In the genomic region with DNA sequence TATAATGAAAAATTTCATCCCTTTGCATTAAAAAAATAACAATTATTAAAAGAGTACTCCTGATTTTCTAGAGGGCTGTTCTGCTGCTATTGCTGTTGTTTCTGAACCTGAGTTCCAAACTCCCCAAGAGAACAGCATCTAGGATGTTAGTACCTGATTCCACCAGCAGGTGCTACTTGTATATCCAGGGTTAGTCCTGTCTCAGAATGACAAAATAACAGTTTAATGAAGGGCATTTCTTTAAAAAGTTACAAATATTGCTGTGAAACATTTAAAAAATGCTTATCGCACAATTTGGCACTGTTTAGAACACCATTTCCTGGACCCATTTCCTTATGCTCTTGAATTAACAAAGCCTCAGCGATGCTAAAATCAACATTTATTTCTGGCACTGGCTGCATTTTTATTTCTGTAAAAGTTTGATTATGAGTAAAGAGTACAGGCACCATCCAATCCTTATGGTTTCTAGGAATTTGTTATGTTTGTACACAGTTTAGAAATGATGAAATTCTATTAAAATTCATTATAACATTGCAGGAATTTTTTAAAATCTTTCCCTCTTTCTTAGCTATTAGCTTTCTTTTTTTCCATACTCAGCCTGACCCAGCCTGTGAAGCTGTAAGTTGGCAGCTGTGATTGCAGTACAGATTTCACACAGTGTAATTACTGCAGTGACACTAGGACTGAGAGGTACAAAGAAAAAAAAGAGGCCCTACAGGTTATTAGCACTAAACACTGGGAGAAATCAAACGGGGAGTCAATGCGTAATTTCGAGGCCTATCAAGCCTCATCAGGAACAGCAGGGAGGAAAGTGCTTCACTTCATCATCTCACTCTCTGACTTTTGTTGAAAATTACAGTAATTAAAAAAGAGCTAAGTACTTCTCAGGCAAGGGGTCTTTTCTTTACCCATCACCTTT, we compare ENCODE assay signal across 10 cellular contexts.
DNase-seq lines count a peak whose midpoint lies in the region; ATAC-seq and TF ChIP-seq lines count a peak whose summit lies in the region.
"Had no signal": no experiment of that assay in that cellular context is flagged by ENCODE, and none has a peak within 500 bp of the region (broad histone marks: within the 10 kb centered on the region; RNA-seq: fewer than 3 reads in every experiment).

No MANE protein-coding gene starts in this region.

- no peaks in the 10 kb centered on the region for H3K9me3 Mint-ChIP-seq in stimulated activated naive B cell treated with anti-CD40 and anti-IgM and Interleukin-4, amounts not matched to agents 10 μg/mL and 1 μg/mL and 100 μg/mL, for 72 hours
- H3K9me3 Mint-ChIP-seq: T-helper 2 cell treated with Interferon-gamma antibody and Interleukin-4, amounts not matched to agents 5 μg/mL and 100 μg/mL, for 36 hours had no signal

- ATAC-seq in GM18502 (IDR thresholded peaks at IDR 0.05; ENCODE audit: poor library complexity, unreplicated experiment): peak; percentile 55
- 0 out of 3 replicates have a peak, but pooled peaks have one; percentile 46 for ATAC-seq in SK-N-SH treated with all-trans-retinoic acid at 6 μM for 48 hours
- no peak for ATAC-seq in lower lobe of right lung
- ATAC-seq in mucosa of descending colon: no peak
- ATAC-seq in stimulated activated naive B cell treated with anti-CD40 and anti-IgM and Interleukin-4, amounts not matched to agents 10 μg/mL and 1 μg/mL and 100 μg/mL, for 72 hours (replicated peaks): no peak

- no peaks in the 10 kb centered on the region for H3K4me1 Mint-ChIP-seq in stimulated activated naive B cell treated with anti-CD40 and anti-IgM and Interleukin-4, amounts not matched to agents 10 μg/mL and 1 μg/mL and 100 μg/mL, for 72 hours

- H3K27ac Mint-ChIP-seq in stimulated activated naive B cell treated with anti-CD40 and anti-IgM and Interleukin-4, amounts not matched to agents 10 μg/mL and 1 μg/mL and 100 μg/mL, for 72 hours: no peak overlapping the region
- H3K27ac Mint-ChIP-seq: T-helper 2 cell treated with Interferon-gamma antibody and Interleukin-4, amounts not matched to agents 5 μg/mL and 100 μg/mL, for 36 hours had no signal

- H3K27me3 ChIP-seq in lower lobe of right lung (ENCODE audit: low read depth): no peaks in the 10 kb centered on the region

- H3K4me3 Mint-ChIP-seq in stimulated activated naive B cell treated with anti-CD40 and anti-IgM and Interleukin-4, amounts not matched to agents 10 μg/mL and 1 μg/mL and 100 μg/mL, for 72 hours: no peak overlapping the region
- H3K4me3 Mint-ChIP-seq: T-helper 2 cell treated with Interferon-gamma antibody and Interleukin-4, amounts not matched to agents 5 μg/mL and 100 μg/mL, for 36 hours had no signal

- TF ChIP-seq CTCF in lower lobe of right lung (IDR thresholded peaks at IDR 0.05) (peak; percentile 29), mucosa of descending colon (IDR thresholded peaks at IDR 0.05) (no peak)

- H3K4me3 ChIP-seq in lower lobe of right lung: no peak overlapping the region
- H3K4me3 ChIP-seq in mucosa of descending colon: no peak overlapping the region

- H3K36me3 ChIP-seq in lower lobe of right lung (no peaks in the 10 kb centered on the region), mucosa of descending colon (ENCODE audit: low read depth) (no peaks in the 10 kb centered on the region)

- H3K4me1 ChIP-seq in lower lobe of right lung (no peaks in the 10 kb centered on the region), mucosa of descending colon (ENCODE audit: low read depth) (no peaks in the 10 kb centered on the region)

- H3K27me3 Mint-ChIP-seq in stimulated activated naive B cell treated with anti-CD40 and anti-IgM and Interleukin-4, amounts not matched to agents 10 μg/mL and 1 μg/mL and 100 μg/mL, for 72 hours: peaks cover 0 to 4% of the 10 kb centered on the region in 2 donors

- intact Hi-C loops in lower lobe of right lung (cut with DNase I): no loop called here
- intact Hi-C loops in mucosa of descending colon (cut with DNase I, micrococcal nuclease): no loop called here

- H3K9me3 ChIP-seq in lower lobe of right lung (no peaks in the 10 kb centered on the region), mucosa of descending colon (no peaks in the 10 kb centered on the region)

- H3K36me3 Mint-ChIP-seq in stimulated activated naive B cell treated with anti-CD40 and anti-IgM and Interleukin-4, amounts not matched to agents 10 μg/mL and 1 μg/mL and 100 μg/mL, for 72 hours: no peaks in the 10 kb centered on the region

- DNase-seq in HuH-7 (ENCODE audit: low spot score) (peak; percentile 27), lower lobe of right lung (no peak), mucosa of descending colon (no peak), medulla oblongata (ENCODE audit: extremely low spot score) (no peak)
- no peak for DNase-seq in activated naive CD4-positive, alpha-beta T cell treated with anti-CD3 and anti-CD28 coated beads, Interleukin-2, amount 50 U/mL, for 16 hours
- no peak for DNase-seq in stimulated activated naive B cell treated with anti-CD40 and anti-IgM and Interleukin-4, amounts not matched to agents 10 μg/mL and 1 μg/mL and 100 μg/mL, for 72 hours
- DNase-seq: anterior cingulate cortex had no signal

- H3K27ac ChIP-seq in lower lobe of right lung: no peak overlapping the region

TF ChIP-seq in SK-N-SH treated with all-trans-retinoic acid at 6 μM for 48 hours, 23 proteins besides CTCF, POLR2A, EP300 and RAD21:
- no peak for TF ChIP-seq SNAI2 (CRISPR knock-in tag; IDR thresholded peaks at IDR 0.05)
- no peak for TF ChIP-seq ESRRG (CRISPR knock-in tag; IDR thresholded peaks at IDR 0.05)
- TF ChIP-seq ISL1 (CRISPR knock-in tag; IDR thresholded peaks at IDR 0.05): no peak
- TF ChIP-seq ZNF70 (CRISPR knock-in tag; IDR thresholded peaks at IDR 0.05): no peak
- no peak for TF ChIP-seq TOX (CRISPR knock-in tag; IDR thresholded peaks at IDR 0.05; ENCODE audit: borderline replicate concordance)
- no peak for TF ChIP-seq PPARA (CRISPR knock-in tag; IDR thresholded peaks at IDR 0.05; ENCODE audit: borderline replicate concordance)
- TF ChIP-seq, protein P1, sequence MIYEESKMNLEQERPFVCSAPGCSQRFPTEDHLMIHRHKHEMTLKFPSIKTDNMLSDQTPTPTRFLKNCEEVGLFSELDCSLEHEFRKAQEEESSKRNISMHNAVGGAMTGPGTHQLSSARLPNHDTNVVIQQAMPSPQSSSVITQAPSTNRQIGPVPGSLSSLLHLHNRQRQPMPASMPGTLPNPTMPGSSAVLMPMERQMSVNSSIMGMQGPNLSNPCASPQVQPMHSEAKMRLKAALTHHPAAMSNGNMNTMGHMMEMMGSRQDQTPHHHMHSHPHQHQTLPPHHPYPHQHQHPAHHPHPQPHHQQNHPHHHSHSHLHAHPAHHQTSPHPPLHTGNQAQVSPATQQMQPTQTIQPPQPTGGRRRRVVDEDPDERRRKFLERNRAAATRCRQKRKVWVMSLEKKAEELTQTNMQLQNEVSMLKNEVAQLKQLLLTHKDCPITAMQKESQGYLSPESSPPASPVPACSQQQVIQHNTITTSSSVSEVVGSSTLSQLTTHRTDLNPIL (CRISPR knock-in tag; IDR thresholded peaks at IDR 0.05; ENCODE audit: low read depth): no peak
- TF ChIP-seq ZC3H10 (CRISPR knock-in tag; IDR thresholded peaks at IDR 0.05): no peak
- TF ChIP-seq GLIS3 (CRISPR knock-in tag; IDR thresholded peaks at IDR 0.05): no peak
- no peak for TF ChIP-seq ZNF8 (CRISPR knock-in tag; IDR thresholded peaks at IDR 0.05)
- TF ChIP-seq RARB (CRISPR knock-in tag; IDR thresholded peaks at IDR 0.05): no peak
- no peak for TF ChIP-seq OSR1 (CRISPR knock-in tag; IDR thresholded peaks at IDR 0.05)
TF ChIP-seq in SK-N-SH treated with all-trans-retinoic acid at 6 μM for 48 hours: peak in this region for 0.

Comparison
In these comparisons a context has a peak if more than half of its experiments do, and no peak if none do; other contexts are left out.
1. ATAC-seq: peak in GM18502 (single experiment) and SK-N-SH treated with all-trans-retinoic acid at 6 μM for 48 hours (single experiment); none in lower lobe of right lung (0 of 2), mucosa of descending colon (single experiment) and stimulated activated naive B cell treated with anti-CD40 and anti-IgM and Interleukin-4, amounts not matched to agents 10 μg/mL and 1 μg/mL and 100 μg/mL, for 72 hours (0 of 2).